In genomic region chr5:132823481-132824050, GRCh38 we compare ENCODE assay signal across 14 cellular contexts. TPM values are rescaled to one million over a fixed set of nuclear protein-coding genes. Genes with fewer than 3 reads are reported as not detected.
DNase-seq lines count a peak whose midpoint lies in the region; ATAC-seq, FAIRE-seq and TF ChIP-seq lines count a peak whose summit lies in the region.
"Had no signal": no experiment of that assay in that cellular context is flagged by ENCODE, and none has a peak within 500 bp of the region (broad histone marks: within the 10 kb centered on the region; RNA-seq: fewer than 3 reads in every experiment).

No MANE protein-coding gene starts in this region.

- H2AFZ ChIP-seq in HepG2 (ENCODE audit: low read length) = no peak overlapping the region

- no peak overlapping the region for H3K4me3 Mint-ChIP-seq in activated CD4-positive, alpha-beta T cell treated with anti-CD3 and anti-CD28 coated beads for 36 hours

- H3K4me1 Mint-ChIP-seq in activated CD4-positive, alpha-beta T cell treated with anti-CD3 and anti-CD28 coated beads for 36 hours = peaks cover 12% of the 10 kb centered on the region

- WGBS in HepG2 (ENCODE audit: low lambda C conversion rate) = 97% methylated on average over 3 of the region's 7 CpGs

- no peak for TF ChIP-seq CTCF in choroid plexus epithelial cell (conservative IDR thresholded peaks at IDR 0.05; ENCODE audit: low read depth, low read length)
- no peak for TF ChIP-seq CTCF in HepG2 (CRISPR knock-in tag; IDR thresholded peaks at IDR 0.05)

- H3K9me3 ChIP-seq in HepG2 (ENCODE audit: low read length) = no peaks in the 10 kb centered on the region
- no peaks in the 10 kb centered on the region for H3K9me3 ChIP-seq in HAP-1
- H3K9me3 ChIP-seq: heart right ventricle, mucosa of descending colon, SJSA1 had no signal

- BruUV-seq in HepG2 (replicated peaks; lab: Mats Ljungman, UMichigan) = no TSS peak

- H3K9me3 Mint-ChIP-seq in activated CD4-positive, alpha-beta T cell treated with anti-CD3 and anti-CD28 coated beads for 36 hours (ENCODE audit: low read depth) = no peaks in the 10 kb centered on the region

- no peak overlapping the region for H3K27ac ChIP-seq in HepG2 (ENCODE audit: extremely low read length, insufficient read depth, low read length)
- H3K27ac ChIP-seq: 22Rv1, heart right ventricle, SJSA1 had no signal

- TF ChIP-seq POLR2A in HepG2 (IDR thresholded peaks at IDR 0.05; ENCODE audit: insufficient read depth in 1 of 2, low read depth in 2 of 2, low read length in 2 of 2) = no peak

- no peak for FAIRE-seq in HepG2 (lab: Jason Lieb, UNC)

- no peaks in the 10 kb centered on the region for H4K20me1 ChIP-seq in HepG2 (ENCODE audit: insufficient read depth, low read length)

- H3K27me3 Mint-ChIP-seq in activated CD4-positive, alpha-beta T cell treated with anti-CD3 and anti-CD28 coated beads for 36 hours = peaks cover 47% of the 10 kb centered on the region

- H3K27me3 ChIP-seq in HepG2 (ENCODE audit: control insufficient read depth in 1 of 2, insufficient read depth in 2 of 2, low read length in 2 of 2) = no peaks in the 10 kb centered on the region
- H3K27me3 ChIP-seq in HAP-1 (ENCODE audit: low read depth) = no peaks in the 10 kb centered on the region
- H3K27me3 ChIP-seq: SJSA1 had no signal

- intact Hi-C loops in activated CD4-positive, alpha-beta T cell treated with anti-CD3 and anti-CD28 coated beads for 36 hours (cut with DNase I, micrococcal nuclease) = loop anchor here (5.0 kb wide), 4 partner anchors 86 to 436 kb away; partner anchors contain the start of gene KIF3A (in 1 of the 2)
- intact Hi-C loops in HepG2 (cut with micrococcal nuclease; ENCODE audit: unreplicated experiment) = loop anchor here (5.0 kb wide), 1 partner anchor 296 kb away; no protein-coding TSS in a partner anchor

- TF ChIP-seq EP300 in HepG2 (IDR thresholded peaks at IDR 0.05; ENCODE audit: low read depth in 2 of 2, low read length in 2 of 2) = no peak
- no peak for TF ChIP-seq EP300 in HepG2 (CRISPR knock-in tag; IDR thresholded peaks at IDR 0.05; ENCODE audit: borderline replicate concordance)

- no peak for DNase-seq in activated CD4-positive, alpha-beta T cell treated with anti-CD3 and anti-CD28 coated beads for 36 hours
- no peak for DNase-seq in activated CD4-positive, alpha-beta T cell treated with anti-CD3 and anti-CD28 coated beads for 48 hours
- DNase-seq in choroid plexus epithelial cell (ENCODE audit: low read depth) (no peak), HepG2 (ENCODE audit: low spot score) (no peak), superior temporal gyrus (ENCODE audit: extremely low spot score) (peak; percentile 19), HAP-1 (ENCODE audit: low spot score in 2 of 2) (no peak)
- DNase-seq in activated naive CD4-positive, alpha-beta T cell (lab: John Stamatoyannopoulos, UW) = no peak
- DNase-seq: mucosa of descending colon, NCI-H2081 had no signal

- no peak for TF ChIP-seq RAD21 in HepG2 (CRISPR knock-in tag; IDR thresholded peaks at IDR 0.05)

- H3K27ac Mint-ChIP-seq in activated CD4-positive, alpha-beta T cell treated with anti-CD3 and anti-CD28 coated beads for 36 hours = no peak overlapping the region

- H3K4me2 ChIP-seq in HepG2 (ENCODE audit: low read depth, low read length) = no peak overlapping the region

- peak; percentile 8 for ATAC-seq in activated CD4-positive, alpha-beta T cell treated with anti-CD3 and anti-CD28 coated beads for 36 hours
- ATAC-seq in HepG2 (no peak), HG02981 (IDR thresholded peaks at IDR 0.05; ENCODE audit: unreplicated experiment) (no peak)
- ATAC-seq: mucosa of descending colon had no signal

- CTCF ChIA-PET in activated CD4-positive, alpha-beta T cell treated with anti-CD3 and anti-CD28 coated beads for 36 hours (lab: Charles Lee) = interaction anchor here (0.8 to 1.7 kb wide), 3 partner anchors 12 to 298 kb away, joined by 3 to 5 read pairs (median 3); partner anchors contain the start of gene CCNI2
- CTCF ChIA-PET in HepG2 (lab: Yijun Ruan, JAX; ENCODE audit: low intra/inter-chr PET ratio, low total read pairs) = no interaction called here

- H3K36me3 ChIP-seq in HepG2 (replicated peaks in 1 of 2; ENCODE audit: control insufficient read depth in 1 of 2, insufficient read depth in 2 of 2, low read length in 2 of 2) (peaks cover 7 to 30% of the 10 kb centered on the region in 2 experiments; a peak in 4 of 5 replicates), HAP-1 (replicated peaks) (no peaks in the 10 kb centered on the region)

- in situ Hi-C loops in HepG2 (cut with HindIII; ENCODE audit: extremely low pct_ligation_motif_present, low pct_unique_long_range_greater_than_20kb) (no loop called here), HAP-1 (cut with MboI; ENCODE audit: low sequenced_read_pairs) (no loop called here)

- no peaks in the 10 kb centered on the region for H3K36me3 Mint-ChIP-seq in activated CD4-positive, alpha-beta T cell treated with anti-CD3 and anti-CD28 coated beads for 36 hours (ENCODE audit: low read depth)

- H3K4me1 ChIP-seq in HepG2 (ENCODE audit: insufficient read depth, low read length) (peaks cover 55% of the 10 kb centered on the region), HAP-1 (peaks cover 3% of the 10 kb centered on the region; the same call in 1 of the 2 replicates)

- H3K79me2 ChIP-seq in HepG2 (ENCODE audit: insufficient read depth, low read length) = peaks cover 20% of the 10 kb centered on the region

- H3K4me3 ChIP-seq in choroid plexus epithelial cell (ENCODE audit: low read depth, low read length) (peak overlapping the region; percentile 47), HepG2 (replicated peaks in 1 of 3; ENCODE audit: insufficient read depth in 1 of 3, low read depth in 2 of 3, low read length in 3 of 3) (no peak overlapping the region), HAP-1 (no peak overlapping the region)
- H3K4me3 ChIP-seq: mucosa of descending colon, SJSA1 had no signal

- no peak overlapping the region for H3K9ac ChIP-seq in HepG2 (ENCODE audit: insufficient read depth, low read depth, low read length)

- POLR2A ChIA-PET in activated CD4-positive, alpha-beta T cell treated with anti-CD3 and anti-CD28 coated beads for 36 hours (lab: Charles Lee) = no interaction called here
- POLR2A ChIA-PET in HepG2 (lab: Yijun Ruan, JAX) = interaction anchor here (0.6 to 1.1 kb wide), 3 partner anchors 14 to 265 kb away, joined by 3 read pairs; partner anchors contain the start of gene GDF9

RNA-seq across cellular contexts. Expression of gene SHROOM1, which starts 6.9 kb away (rescaled TPM):
- under 1 TPM; 0.63 to 0.89 TPM for total RNA-seq in activated CD4-positive, alpha-beta T cell treated with anti-CD3 and anti-CD28 coated beads for 36 hours
- 8.9 and 18.2 TPM in 2 replicates for total RNA-seq in HepG2 (2016; rRNA removed; fragmentation: Illumina TruSeq; extraction: Trizol)
- 2.9 and 3.0 TPM in 2 replicates for total RNA-seq in HepG2 (2016; cell fraction: cytosol; rRNA removed; fragmentation: Illumina TruSeq; extraction: Trizol; ENCODE audit: low read depth)
- total RNA-seq in HepG2 (2016; cell fraction: insoluble cytoplasmic fraction; rRNA removed; fragmentation: Illumina TruSeq; extraction: Trizol) = 8.5 and 16.1 TPM in 2 replicates
- 6.2 and 8.3 TPM in 2 replicates for total RNA-seq in HepG2 (2016; cell fraction: membrane; rRNA removed; fragmentation: Illumina TruSeq; extraction: Trizol)
- total RNA-seq in HepG2 (2016; cell fraction: nucleus; rRNA removed; fragmentation: Illumina TruSeq; extraction: Trizol) = 14.0 and 18.5 TPM in 2 replicates
- polyA plus RNA-seq in HepG2 (2011; rRNA removed) = 25.7 and 34.5 TPM in 2 replicates
- polyA plus RNA-seq in HepG2 (2011; cell fraction: cytosol; rRNA removed) = 18.4 and 21.6 TPM in 2 replicates
- 60.0 and 62.0 TPM in 2 replicates for polyA plus RNA-seq in HepG2 (2011; cell fraction: nucleus; rRNA removed)
- polyA plus RNA-seq in HepG2 (2012) = 12.5 and 16.7 TPM in 2 replicates
- 2.1 and 2.2 TPM in 2 replicates for polyA plus RNA-seq in HepG2 (2016; cell fraction: cytosol; fragmentation: Illumina TruSeq; extraction: Trizol; ENCODE audit: low read depth)
- polyA plus RNA-seq in HepG2 (2016; cell fraction: insoluble cytoplasmic fraction; fragmentation: Illumina TruSeq; extraction: Trizol; ENCODE audit: low read depth) = 11.5 and 14.1 TPM in 2 replicates
- polyA plus RNA-seq in HepG2 (2016; cell fraction: membrane; fragmentation: Illumina TruSeq; extraction: Trizol; ENCODE audit: low read depth) = 4.6 and 5.0 TPM in 2 replicates
- 52.3 and 58.0 TPM in 2 replicates for polyA plus RNA-seq in HepG2 (2016; cell fraction: nucleus; fragmentation: Illumina TruSeq; extraction: Trizol; ENCODE audit: insufficient read depth, low read depth)
- 10.1 and 31.5 TPM in 2 replicates for polyA minus RNA-seq in HepG2 (2011; rRNA and poly(A)+ RNA removed; ENCODE audit: low replicate concordance)
- 14.4 and 20.5 TPM in 2 replicates for polyA minus RNA-seq in HepG2 (2011; cell fraction: cytosol; rRNA and poly(A)+ RNA removed)
- polyA minus RNA-seq in HepG2 (2011; cell fraction: nucleus; rRNA and poly(A)+ RNA removed) = 29.1 and 42.4 TPM in 2 replicates

RNA-seq across cellular contexts. Expression of gene SOWAHA, which starts 10.5 kb away (rescaled TPM):
- under 1 TPM in 1 of 2 experiments, not detected in 1; 0.05 TPM for total RNA-seq in activated CD4-positive, alpha-beta T cell treated with anti-CD3 and anti-CD28 coated beads for 36 hours
- 1.9 and 2.0 TPM in 2 replicates for total RNA-seq in HepG2 (2016; rRNA removed; fragmentation: Illumina TruSeq; extraction: Trizol)
- 0.35 and 0.40 TPM in 2 replicates for total RNA-seq in HepG2 (2016; cell fraction: cytosol; rRNA removed; fragmentation: Illumina TruSeq; extraction: Trizol; ENCODE audit: low read depth)
- 2.0 and 2.2 TPM in 2 replicates for total RNA-seq in HepG2 (2016; cell fraction: insoluble cytoplasmic fraction; rRNA removed; fragmentation: Illumina TruSeq; extraction: Trizol)
- total RNA-seq in HepG2 (2016; cell fraction: membrane; rRNA removed; fragmentation: Illumina TruSeq; extraction: Trizol) = 1.4 and 1.6 TPM in 2 replicates
- total RNA-seq in HepG2 (2016; cell fraction: nucleus; rRNA removed; fragmentation: Illumina TruSeq; extraction: Trizol) = 1.1 and 1.6 TPM in 2 replicates
- 0.82 and 0.95 TPM in 2 replicates for polyA plus RNA-seq in HepG2 (2011; rRNA removed)
- 0.88 and 1.0 TPM in 2 replicates for polyA plus RNA-seq in HepG2 (2011; cell fraction: cytosol; rRNA removed)
- 0.57 and 0.77 TPM in 2 replicates for polyA plus RNA-seq in HepG2 (2011; cell fraction: nucleus; rRNA removed)
- 0.73 and 0.79 TPM in 2 replicates for polyA plus RNA-seq in HepG2 (2012)
- polyA plus RNA-seq in HepG2 (2016; cell fraction: cytosol; fragmentation: Illumina TruSeq; extraction: Trizol; ENCODE audit: low read depth) = 0.28 and 0.41 TPM in 2 replicates
- 2.7 and 2.9 TPM in 2 replicates for polyA plus RNA-seq in HepG2 (2016; cell fraction: insoluble cytoplasmic fraction; fragmentation: Illumina TruSeq; extraction: Trizol; ENCODE audit: low read depth)
- polyA plus RNA-seq in HepG2 (2016; cell fraction: membrane; fragmentation: Illumina TruSeq; extraction: Trizol; ENCODE audit: low read depth) = 1.2 and 1.3 TPM in 2 replicates
- polyA plus RNA-seq in HepG2 (2016; cell fraction: nucleus; fragmentation: Illumina TruSeq; extraction: Trizol; ENCODE audit: insufficient read depth, low read depth) = 1.7 and 1.8 TPM in 2 replicates
- 2.2 TPM in 1 of 2 replicates, not detected in the other for polyA minus RNA-seq in HepG2 (2011; rRNA and poly(A)+ RNA removed; ENCODE audit: low replicate concordance)
- polyA minus RNA-seq in HepG2 (2011; cell fraction: cytosol; rRNA and poly(A)+ RNA removed) = 0.49 and 1.1 TPM in 2 replicates
- polyA minus RNA-seq in HepG2 (2011; cell fraction: nucleus; rRNA and poly(A)+ RNA removed) = 0.62 and 0.64 TPM in 2 replicates
- total RNA-seq: LHCN-M2, SJSA1 had no signal

RNA-seq across cellular contexts. Expression of gene GDF9, which starts 42.7 kb away (rescaled TPM):
- under 1 TPM; 0.41 to 0.69 TPM for total RNA-seq in activated CD4-positive, alpha-beta T cell treated with anti-CD3 and anti-CD28 coated beads for 36 hours
- 0.07 and 0.38 TPM in 2 replicates for total RNA-seq in HepG2 (2016; rRNA removed; fragmentation: Illumina TruSeq; extraction: Trizol)
- 0.20 and 0.71 TPM in 2 replicates for total RNA-seq in HepG2 (2016; cell fraction: cytosol; rRNA removed; fragmentation: Illumina TruSeq; extraction: Trizol; ENCODE audit: low read depth)
- 0.15 and 0.49 TPM in 2 replicates for total RNA-seq in HepG2 (2016; cell fraction: insoluble cytoplasmic fraction; rRNA removed; fragmentation: Illumina TruSeq; extraction: Trizol)
- 0.46 and 0.55 TPM in 2 replicates for total RNA-seq in HepG2 (2016; cell fraction: membrane; rRNA removed; fragmentation: Illumina TruSeq; extraction: Trizol)
- total RNA-seq in HepG2 (2016; cell fraction: nucleus; rRNA removed; fragmentation: Illumina TruSeq; extraction: Trizol) = 0.60 and 0.65 TPM in 2 replicates
- polyA plus RNA-seq in HepG2 (2011; rRNA removed) = 0.33 and 0.50 TPM in 2 replicates
- 0.09 and 0.24 TPM in 2 replicates for polyA plus RNA-seq in HepG2 (2011; cell fraction: cytosol; rRNA removed)
- polyA plus RNA-seq in HepG2 (2011; cell fraction: nucleus; rRNA removed) = 0.51 and 0.68 TPM in 2 replicates
- 0.16 and 0.20 TPM in 2 replicates for polyA plus RNA-seq in HepG2 (2012)
- polyA plus RNA-seq in HepG2 (2016; cell fraction: cytosol; fragmentation: Illumina TruSeq; extraction: Trizol; ENCODE audit: low read depth) = 0.07 and 0.37 TPM in 2 replicates
- polyA plus RNA-seq in HepG2 (2016; cell fraction: insoluble cytoplasmic fraction; fragmentation: Illumina TruSeq; extraction: Trizol; ENCODE audit: low read depth) = 0.21 and 0.23 TPM in 2 replicates
- 0.21 and 0.26 TPM in 2 replicates for polyA plus RNA-seq in HepG2 (2016; cell fraction: membrane; fragmentation: Illumina TruSeq; extraction: Trizol; ENCODE audit: low read depth)
- 0.92 and 1.0 TPM in 2 replicates for polyA plus RNA-seq in HepG2 (2016; cell fraction: nucleus; fragmentation: Illumina TruSeq; extraction: Trizol; ENCODE audit: insufficient read depth, low read depth)
- 0.21 and 0.84 TPM in 2 replicates for polyA minus RNA-seq in HepG2 (2011; rRNA and poly(A)+ RNA removed; ENCODE audit: low replicate concordance)
- not detected in 2 replicates for polyA minus RNA-seq in HepG2 (2011; cell fraction: cytosol; rRNA and poly(A)+ RNA removed)
- 0.64 and 2.0 TPM in 2 replicates for polyA minus RNA-seq in HepG2 (2011; cell fraction: nucleus; rRNA and poly(A)+ RNA removed)
- total RNA-seq: LHCN-M2 had no signal

RNA-seq across cellular contexts. Expression of gene UQCRQ, which starts 42.9 kb away (rescaled TPM):
- 100 to 1,000 TPM; 299 to 537 TPM for total RNA-seq in activated CD4-positive, alpha-beta T cell treated with anti-CD3 and anti-CD28 coated beads for 36 hours
- 575 and 610 TPM in 2 replicates for total RNA-seq in HepG2 (2016; rRNA removed; fragmentation: Illumina TruSeq; extraction: Trizol)
- 434 and 616 TPM in 2 replicates for total RNA-seq in HepG2 (2016; cell fraction: cytosol; rRNA removed; fragmentation: Illumina TruSeq; extraction: Trizol; ENCODE audit: low read depth)
- total RNA-seq in HepG2 (2016; cell fraction: insoluble cytoplasmic fraction; rRNA removed; fragmentation: Illumina TruSeq; extraction: Trizol) = 541 and 719 TPM in 2 replicates
- total RNA-seq in HepG2 (2016; cell fraction: membrane; rRNA removed; fragmentation: Illumina TruSeq; extraction: Trizol) = 520 and 710 TPM in 2 replicates
- 214 and 220 TPM in 2 replicates for total RNA-seq in HepG2 (2016; cell fraction: nucleus; rRNA removed; fragmentation: Illumina TruSeq; extraction: Trizol)
- polyA plus RNA-seq in HepG2 (2011; rRNA removed) = 237 and 257 TPM in 2 replicates
- 173 and 215 TPM in 2 replicates for polyA plus RNA-seq in HepG2 (2011; cell fraction: cytosol; rRNA removed)
- polyA plus RNA-seq in HepG2 (2011; cell fraction: nucleus; rRNA removed) = 111 and 145 TPM in 2 replicates
- 221 and 310 TPM in 2 replicates for polyA plus RNA-seq in HepG2 (2012)
- 298 and 464 TPM in 2 replicates for polyA plus RNA-seq in HepG2 (2016; cell fraction: cytosol; fragmentation: Illumina TruSeq; extraction: Trizol; ENCODE audit: low read depth)
- 393 and 430 TPM in 2 replicates for polyA plus RNA-seq in HepG2 (2016; cell fraction: insoluble cytoplasmic fraction; fragmentation: Illumina TruSeq; extraction: Trizol; ENCODE audit: low read depth)
- 329 and 431 TPM in 2 replicates for polyA plus RNA-seq in HepG2 (2016; cell fraction: membrane; fragmentation: Illumina TruSeq; extraction: Trizol; ENCODE audit: low read depth)
- 240 and 275 TPM in 2 replicates for polyA plus RNA-seq in HepG2 (2016; cell fraction: nucleus; fragmentation: Illumina TruSeq; extraction: Trizol; ENCODE audit: insufficient read depth, low read depth)
- 39.6 and 61.4 TPM in 2 replicates for polyA minus RNA-seq in HepG2 (2011; rRNA and poly(A)+ RNA removed; ENCODE audit: low replicate concordance)
- 26.8 and 32.8 TPM in 2 replicates for polyA minus RNA-seq in HepG2 (2011; cell fraction: cytosol; rRNA and poly(A)+ RNA removed)
- polyA minus RNA-seq in HepG2 (2011; cell fraction: nucleus; rRNA and poly(A)+ RNA removed) = 52.9 and 60.8 TPM in 2 replicates

RNA-seq across cellular contexts. Expression of gene SEPTIN8, which starts 46.5 kb away (rescaled TPM):
- total RNA-seq in activated CD4-positive, alpha-beta T cell treated with anti-CD3 and anti-CD28 coated beads for 36 hours = 10 to 100 TPM; 18.6 to 19.9 TPM
- 49.9 and 50.7 TPM in 2 replicates for total RNA-seq in HepG2 (2016; rRNA removed; fragmentation: Illumina TruSeq; extraction: Trizol)
- total RNA-seq in HepG2 (2016; cell fraction: cytosol; rRNA removed; fragmentation: Illumina TruSeq; extraction: Trizol; ENCODE audit: low read depth) = 13.3 and 15.3 TPM in 2 replicates
- total RNA-seq in HepG2 (2016; cell fraction: insoluble cytoplasmic fraction; rRNA removed; fragmentation: Illumina TruSeq; extraction: Trizol) = 44.4 and 46.1 TPM in 2 replicates
- total RNA-seq in HepG2 (2016; cell fraction: membrane; rRNA removed; fragmentation: Illumina TruSeq; extraction: Trizol) = 36.1 and 39.7 TPM in 2 replicates
- 44.2 and 49.8 TPM in 2 replicates for total RNA-seq in HepG2 (2016; cell fraction: nucleus; rRNA removed; fragmentation: Illumina TruSeq; extraction: Trizol)
- polyA plus RNA-seq in HepG2 (2011; rRNA removed) = 41.4 and 52.4 TPM in 2 replicates
- 28.0 and 28.2 TPM in 2 replicates for polyA plus RNA-seq in HepG2 (2011; cell fraction: cytosol; rRNA removed)
- polyA plus RNA-seq in HepG2 (2011; cell fraction: nucleus; rRNA removed) = 111 and 114 TPM in 2 replicates
- 25.3 and 37.5 TPM in 2 replicates for polyA plus RNA-seq in HepG2 (2012)
- polyA plus RNA-seq in HepG2 (2016; cell fraction: cytosol; fragmentation: Illumina TruSeq; extraction: Trizol; ENCODE audit: low read depth) = 13.8 and 15.1 TPM in 2 replicates
- 42.4 and 53.4 TPM in 2 replicates for polyA plus RNA-seq in HepG2 (2016; cell fraction: insoluble cytoplasmic fraction; fragmentation: Illumina TruSeq; extraction: Trizol; ENCODE audit: low read depth)
- polyA plus RNA-seq in HepG2 (2016; cell fraction: membrane; fragmentation: Illumina TruSeq; extraction: Trizol; ENCODE audit: low read depth) = 26.2 and 28.3 TPM in 2 replicates
- polyA plus RNA-seq in HepG2 (2016; cell fraction: nucleus; fragmentation: Illumina TruSeq; extraction: Trizol; ENCODE audit: insufficient read depth, low read depth) = 65.8 and 78.0 TPM in 2 replicates
- polyA minus RNA-seq in HepG2 (2011; rRNA and poly(A)+ RNA removed; ENCODE audit: low replicate concordance) = 18.7 and 34.8 TPM in 2 replicates
- 17.4 TPM in 2 replicates for polyA minus RNA-seq in HepG2 (2011; cell fraction: cytosol; rRNA and poly(A)+ RNA removed)
- 40.3 and 47.5 TPM in 2 replicates for polyA minus RNA-seq in HepG2 (2011; cell fraction: nucleus; rRNA and poly(A)+ RNA removed)
